In the genomic region with DNA sequence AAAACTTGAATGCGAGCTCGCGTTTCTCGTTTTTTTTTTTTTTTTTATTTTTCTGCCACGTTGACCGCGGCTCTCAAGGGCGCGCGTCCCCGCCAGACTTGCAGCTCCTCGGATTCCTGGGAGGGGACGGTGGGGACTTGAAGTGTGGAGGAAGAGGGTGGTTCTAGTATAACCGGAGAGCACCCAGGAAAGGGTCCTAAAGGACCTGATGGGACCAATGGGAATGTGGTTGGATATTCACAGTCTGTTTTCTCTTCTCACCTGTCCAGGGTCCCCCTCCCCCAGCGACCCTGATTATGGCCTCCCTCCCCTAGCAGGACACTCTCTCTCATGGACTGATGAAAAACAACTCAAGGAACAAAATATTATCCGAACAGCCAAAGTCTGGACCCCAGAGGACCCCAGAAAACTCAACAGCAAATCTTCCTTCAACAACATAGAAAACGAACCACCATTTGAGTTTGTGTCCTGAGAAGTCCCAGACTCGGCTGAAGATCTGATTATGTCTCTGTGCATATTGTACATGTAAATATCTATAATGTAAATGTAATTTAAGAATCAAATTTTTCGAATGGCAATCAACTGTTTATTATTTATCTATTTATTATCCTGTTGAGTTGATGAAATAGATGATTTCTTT, we compare ENCODE assay signal across 25 cellular contexts. TPM values are rescaled to one million over a fixed set of nuclear protein-coding genes. Genes with fewer than 3 reads are reported as not detected.
DNase-seq lines count a peak whose midpoint lies in the region; FAIRE-seq and TF ChIP-seq lines count a peak whose summit lies in the region.
"Had no signal": no experiment of that assay in that cellular context is flagged by ENCODE, and none has a peak within 500 bp of the region (broad histone marks: within the 10 kb centered on the region; RNA-seq: fewer than 3 reads in every experiment).

No MANE protein-coding gene starts in this region.

- H3K27me3 ChIP-seq in HUES6 (ENCODE audit: control insufficient read depth, insufficient read depth, low read length) (peaks cover 100% of the 10 kb centered on the region), H1 (replicated peaks in 1 of 4; ENCODE audit: control insufficient read depth in 3 of 4, extremely low read depth in 1 of 4, insufficient read depth in 3 of 4, low read length in 3 of 4) (peaks cover 97 to 100% (median 99%) of the 10 kb centered on the region in 4 experiments)

- H3K9me3 ChIP-seq in HUES6 (ENCODE audit: control insufficient read depth, insufficient read depth, low read depth, low read length), result no peaks in the 10 kb centered on the region
- no peaks in the 10 kb centered on the region for H3K9me3 ChIP-seq in H1 (ENCODE audit: insufficient read depth in 2 of 2, low read depth in 1 of 2, low read length in 1 of 2)
- H3K9me3 ChIP-seq: sigmoid colon, thyroid gland had no signal

- no peak overlapping the region for H3K4ac ChIP-seq in H1 (replicated peaks; ENCODE audit: insufficient read length, low read depth, low read length)

- no peak overlapping the region for H2AFZ ChIP-seq in H1 (ENCODE audit: low read length)

- TF ChIP-seq CTCF in H1 (IDR thresholded peaks at IDR 0.05; ENCODE audit: control extremely low read depth in 1 of 3, insufficient read depth in 1 of 3, low read depth in 1 of 3, low read length in 3 of 3), result no peak
- no peak for TF ChIP-seq CTCF in progenitor cell of endocrine pancreas (IDR thresholded peaks at IDR 0.05; ENCODE audit: unreplicated experiment)
- TF ChIP-seq CTCF in MCF 10A (IDR thresholded peaks at IDR 0.05; ENCODE audit: unreplicated experiment), result no peak

- peaks cover 5% of the 10 kb centered on the region; the same call in 1 of the 2 replicates for H3K23me2 ChIP-seq in H1 (ENCODE audit: low read depth, low read length)

- no TSS peak for BruUV-seq in MCF 10A (replicated peaks; lab: Mats Ljungman, UMichigan)

- no peak overlapping the region for H4K91ac ChIP-seq in H1 (replicated peaks; ENCODE audit: insufficient read length, low read length)

- CTCF ChIA-PET in activated naive CD4-positive, alpha-beta T cell treated with anti-CD3 and anti-CD28 coated beads, Interleukin-2, amount 10 ng/mL, durations not matched to agents 7 days and 5 days (lab: Charles Lee), result no interaction called here
- CTCF ChIA-PET in H1 (lab: Charles Lee; ENCODE audit: partially characterized antibody) (interaction anchor here (0.6 to 1.9 kb wide), 4 partner anchors 16 to 125 kb away, joined by 3 to 6 read pairs (median 5); no protein-coding TSS in a partner anchor), MCF 10A (lab: Yijun Ruan, JAX) (interaction anchor here (0.6 to 1.1 kb wide), 3 partner anchors 11 to 788 kb away, joined by 3 to 5 read pairs (median 4); no protein-coding TSS in a partner anchor)

- no peak overlapping the region for H3K23ac ChIP-seq in H1 (ENCODE audit: insufficient read length)

- H3K9me3 Mint-ChIP-seq in activated naive CD4-positive, alpha-beta T cell treated with anti-CD3 and anti-CD28 coated beads, Interleukin-2, amount 10 ng/mL, durations not matched to agents 7 days and 5 days, result no peaks in the 10 kb centered on the region
- H3K9me3 Mint-ChIP-seq in progenitor cell of endocrine pancreas (ENCODE audit: low read depth), result no peaks in the 10 kb centered on the region
- H3K9me3 Mint-ChIP-seq in MCF 10A (ENCODE audit: unreplicated experiment), result no peaks in the 10 kb centered on the region
- H3K9me3 Mint-ChIP-seq: dendritic cell treated with granulocyte-macrophage colony-stimulating factor and Interleukin-4, amounts not matched to agents 40 ng/mL and 50 ng/mL, for 4 days; natural killer cell treated with Interleukin-12 subunit alpha and Interleukin-12 subunit beta and Interleukin-15 and Interleukin-18, amount 100 ng/mL, for 72 hours; stimulated activated naive CD8-positive, alpha-beta T cell treated with anti-CD3 and anti-CD28 coated beads, Interleukin-15, amount 100 ng/mL, for 72 hours had no signal

- H3K27ac ChIP-seq in HUES6 (ENCODE audit: low read depth, low read length), result no peak overlapping the region
- no peak overlapping the region for H3K27ac ChIP-seq in H1 (ENCODE audit: low read depth, low read length)
- H3K27ac ChIP-seq: sigmoid colon, thyroid gland had no signal

- H3K4me3 ChIP-seq in HUES6 (ENCODE audit: low read depth, low read length) (peak overlapping the region; percentile 40; the same call in 1 of the 2 replicates), H1 (ENCODE audit: extremely low read depth in 1 of 4, insufficient read depth in 2 of 4, low read depth in 3 of 4, low read length in 4 of 4) (peak overlapping the region in 1 of 4 experiments; percentile 48; a peak in 3 of 8 replicates)
- H3K4me3 ChIP-seq: sigmoid colon, thyroid gland had no signal

- POLR2A ChIA-PET in H1 (lab: Charles Lee; ENCODE audit: partially characterized antibody) (interaction anchor here (1.2 kb wide), 1 partner anchor 20 kb away, joined by 3 read pairs; no protein-coding TSS in a partner anchor), MCF 10A (lab: Yijun Ruan, JAX) (interaction anchor here (0.6 kb wide), 1 partner anchor 436 kb away, joined by 3 read pairs; no protein-coding TSS in a partner anchor)

- no peak overlapping the region for H2BK20ac ChIP-seq in H1 (ENCODE audit: low read length)

- no peak overlapping the region for H4K5ac ChIP-seq in H1 (ENCODE audit: insufficient read length, low read depth, low read length)

- no peaks in the 10 kb centered on the region for H3K79me2 ChIP-seq in H1 (ENCODE audit: control insufficient read depth in 1 of 2, insufficient read depth in 2 of 2, low read length in 2 of 2)

- peak overlapping the region; percentile 65 to 76 for H3K4me2 ChIP-seq in H1 (ENCODE audit: insufficient read depth in 1 of 2, low read depth in 2 of 2, low read length in 2 of 2)

- TF ChIP-seq RAD21 in H1 (IDR thresholded peaks at IDR 0.05 in 1 of 2, conservative IDR thresholded peaks at IDR 0.05 in 1 of 2; ENCODE audit: low read depth in 2 of 2, low read length in 2 of 2), result no peak

- H3K27ac Mint-ChIP-seq in activated naive CD4-positive, alpha-beta T cell treated with anti-CD3 and anti-CD28 coated beads, Interleukin-2, amount 10 ng/mL, durations not matched to agents 7 days and 5 days, result peak overlapping the region; percentile 70
- peak overlapping the region; percentile 52 for H3K27ac Mint-ChIP-seq in progenitor cell of endocrine pancreas
- no peak overlapping the region for H3K27ac Mint-ChIP-seq in MCF 10A (ENCODE audit: low read depth, unreplicated experiment)
- H3K27ac Mint-ChIP-seq: dendritic cell treated with granulocyte-macrophage colony-stimulating factor and Interleukin-4, amounts not matched to agents 40 ng/mL and 50 ng/mL, for 4 days; natural killer cell treated with Interleukin-12 subunit alpha and Interleukin-12 subunit beta and Interleukin-15 and Interleukin-18, amount 100 ng/mL, for 72 hours; stimulated activated naive CD8-positive, alpha-beta T cell treated with anti-CD3 and anti-CD28 coated beads, Interleukin-15, amount 100 ng/mL, for 72 hours had no signal

- H4K8ac ChIP-seq in H1 (ENCODE audit: extremely low read depth, insufficient read depth, low read length), result no peak overlapping the region; the same call in 1 of the 2 replicates

- no peak for DNase-seq in activated naive CD4-positive, alpha-beta T cell treated with anti-CD3 and anti-CD28 coated beads, Interleukin-2, amount 10 ng/mL, durations not matched to agents 7 days and 5 days
- DNase-seq in activated naive CD4-positive, alpha-beta T cell (lab: John Stamatoyannopoulos, UW), result no peak
- DNase-seq in H1 (ENCODE audit: low read depth in 1 of 2, low spot score in 2 of 2), result no peak
- DNase-seq in progenitor cell of endocrine pancreas (ENCODE audit: low spot score, unreplicated experiment), result no peak
- no peak for DNase-seq in H54 (ENCODE audit: insufficient read length, low spot score)
- no peak for DNase-seq in MCF 10A (ENCODE audit: unreplicated experiment)
- DNase-seq: C1 segment of cervical spinal cord; caudate nucleus; islet precursor cell; NCI-H1417 treated with DMSO at 0.1 percent for 48 hours; NCI-H510A treated with DMSO at 0.1 percent for 48 hours; NK-92 treated with Interleukin-12 subunit alpha and Interleukin-12 subunit beta, amount 100 ng/mL, for 24 hours; SIG-M5; sigmoid colon; stimulated activated naive CD8-positive, alpha-beta T cell treated with anti-CD3 and anti-CD28 coated beads, Interleukin-15, amount 100 ng/mL, for 72 hours; thyroid gland had no signal

- no peaks in the 10 kb centered on the region for H3K79me1 ChIP-seq in H1 (ENCODE audit: low read depth, low read length)

- TF ChIP-seq POLR2A in H1 (IDR thresholded peaks at IDR 0.05; ENCODE audit: control extremely low read depth in 1 of 2, low read depth in 2 of 2, low read length in 2 of 2), result no peak
- TF ChIP-seq POLR2A in H54 (IDR thresholded peaks at IDR 0.05; ENCODE audit: low read depth, low read length), result no peak

- no peak overlapping the region for H2AK5ac ChIP-seq in H1 (ENCODE audit: low read depth, low read length)

- no peak overlapping the region for H3K18ac ChIP-seq in H1 (ENCODE audit: extremely low read depth, low read length)

- H2BK120ac ChIP-seq in H1 (replicated peaks; ENCODE audit: low read depth, low read length), result no peak overlapping the region

- H3K56ac ChIP-seq in H1 (replicated peaks; ENCODE audit: insufficient read length, low read depth, low read length), result no peak overlapping the region

- peaks cover 2% of the 10 kb centered on the region for H3K4me1 Mint-ChIP-seq in activated naive CD4-positive, alpha-beta T cell treated with anti-CD3 and anti-CD28 coated beads, Interleukin-2, amount 10 ng/mL, durations not matched to agents 7 days and 5 days
- H3K4me1 Mint-ChIP-seq in progenitor cell of endocrine pancreas (ENCODE audit: low read depth) (peaks cover 33% of the 10 kb centered on the region), MCF 10A (ENCODE audit: insufficient read depth, unreplicated experiment) (no peaks in the 10 kb centered on the region)

- no peak overlapping the region for H2BK5ac ChIP-seq in H1 (ENCODE audit: low read depth, low read length)

- intact Hi-C loops in MCF 10A (cut with micrococcal nuclease), result no loop called here

- peaks cover 22 to 30% of the 10 kb centered on the region in 2 experiments for H4K20me1 ChIP-seq in H1 (replicated peaks in 1 of 2; ENCODE audit: control insufficient read depth in 1 of 2, insufficient read depth in 2 of 2, low read length in 2 of 2)

- peaks cover 97% of the 10 kb centered on the region for H3K27me3 Mint-ChIP-seq in activated naive CD4-positive, alpha-beta T cell treated with anti-CD3 and anti-CD28 coated beads, Interleukin-2, amount 10 ng/mL, durations not matched to agents 7 days and 5 days
- H3K27me3 Mint-ChIP-seq in progenitor cell of endocrine pancreas (peaks cover 72% of the 10 kb centered on the region), MCF 10A (ENCODE audit: insufficient read depth, unreplicated experiment) (peaks cover 43% of the 10 kb centered on the region)

- H3K14ac ChIP-seq in H1 (ENCODE audit: insufficient read length), result no peak overlapping the region

- no peak overlapping the region for H2BK15ac ChIP-seq in H1 (ENCODE audit: low read length)

- H3K9ac ChIP-seq in HUES6 (ENCODE audit: low read length) (no peak overlapping the region), H1 (replicated peaks in 1 of 4; ENCODE audit: extremely low read depth in 1 of 4, low read depth in 3 of 4, low read length in 3 of 4) (no peak overlapping the region)

- H2BK12ac ChIP-seq in H1 (ENCODE audit: low read depth, low read length), result no peak overlapping the region

- TF ChIP-seq EP300 in H1 (IDR thresholded peaks at IDR 0.05; ENCODE audit: borderline replicate concordance in 1 of 2, low read depth in 2 of 2, low read length in 2 of 2), result no peak

- H3K4me1 ChIP-seq in HUES6 (ENCODE audit: control insufficient read depth, insufficient read depth, low read length), result peaks cover 17% of the 10 kb centered on the region; the same call in 1 of the 2 replicates
- peaks cover 6 to 19% (median 10%) of the 10 kb centered on the region in 4 experiments for H3K4me1 ChIP-seq in H1 (replicated peaks in 1 of 4; ENCODE audit: control insufficient read depth in 3 of 4, insufficient read depth in 4 of 4, low read length in 3 of 4)

- peak overlapping the region; percentile 26 for H3K4me3 Mint-ChIP-seq in activated naive CD4-positive, alpha-beta T cell treated with anti-CD3 and anti-CD28 coated beads, Interleukin-2, amount 10 ng/mL, durations not matched to agents 7 days and 5 days
- H3K4me3 Mint-ChIP-seq in progenitor cell of endocrine pancreas (ENCODE audit: low read depth) (peak overlapping the region; percentile 85), MCF 10A (ENCODE audit: unreplicated experiment) (no peak overlapping the region)
- H3K4me3 Mint-ChIP-seq: dendritic cell treated with granulocyte-macrophage colony-stimulating factor and Interleukin-4, amounts not matched to agents 40 ng/mL and 50 ng/mL, for 4 days; natural killer cell treated with Interleukin-12 subunit alpha and Interleukin-12 subunit beta and Interleukin-15 and Interleukin-18, amount 100 ng/mL, for 72 hours had no signal

- WGBS in H1 (ENCODE audit: extremely low coverage in 1 of 2, insufficient coverage in 1 of 2, insufficient read length in 1 of 2, insufficient replicate concordance in 2 of 2, low coverage in 1 of 2, low lambda C conversion rate in 2 of 2, missing lambda C conversion rate in 1 of 2), 2 experiments, result 11% methylated on average over 12 of the region's 19 CpGs; no CpG with 5 or more reads in 1 of the 2 experiments

- H3K36me3 ChIP-seq in HUES6 (ENCODE audit: control insufficient read depth, insufficient read depth, low read length) (no peaks in the 10 kb centered on the region), H1 (ENCODE audit: control insufficient read depth in 2 of 4, insufficient read depth in 4 of 4, low read length in 3 of 4) (peaks cover 0 to 13% (median 0%) of the 10 kb centered on the region in 4 experiments; a peak in 1 of 8 replicates)
- H3K36me3 ChIP-seq: sigmoid colon, thyroid gland had no signal

- H3K36me3 Mint-ChIP-seq in activated naive CD4-positive, alpha-beta T cell treated with anti-CD3 and anti-CD28 coated beads, Interleukin-2, amount 10 ng/mL, durations not matched to agents 7 days and 5 days, result no peaks in the 10 kb centered on the region
- H3K36me3 Mint-ChIP-seq in progenitor cell of endocrine pancreas (ENCODE audit: insufficient read depth) (peaks cover 6% of the 10 kb centered on the region), MCF 10A (ENCODE audit: insufficient read depth, unreplicated experiment) (no peaks in the 10 kb centered on the region)
- H3K36me3 Mint-ChIP-seq: natural killer cell treated with Interleukin-12 subunit alpha and Interleukin-12 subunit beta and Interleukin-15 and Interleukin-18, amount 100 ng/mL, for 72 hours had no signal

- FAIRE-seq in H1 (lab: Jason Lieb, UNC) (no peak), H54 (lab: Jason Lieb, UNC) (no peak)
- FAIRE-seq: endometrium, GM12892 had no signal

RNA-seq across cellular contexts. Expression of gene PTF1A, which starts 1.4 kb away (rescaled TPM):
- total RNA-seq in H1 (2021; fragmentation: NEBNext Ultra II Directional; extraction: Animal tissue kit (Norgen Biotek cat#: 25700)), result not detected in 2 replicates
- polyA plus RNA-seq in H1 (2011; rRNA removed), result not detected in 2 replicates
- not detected for polyA plus RNA-seq in H1 (2011; cell fraction: cytosol; rRNA removed)
- polyA plus RNA-seq in H1 (2011; cell fraction: nucleus; rRNA removed), result not detected
- not detected in 4 replicates for polyA plus RNA-seq in H1 (2012, experiment 1 of 2)
- not detected for polyA plus RNA-seq in H1 (2012, experiment 2 of 2)
- not detected for polyA plus RNA-seq in H1 (2013, experiment 1 of 2)
- not detected for polyA plus RNA-seq in H1 (2013, experiment 2 of 2)
- polyA minus RNA-seq in H1 (2011; rRNA and poly(A)+ RNA removed), result not detected in 2 replicates
- polyA minus RNA-seq in H1 (2011; cell fraction: cytosol; rRNA and poly(A)+ RNA removed), result not detected
- polyA minus RNA-seq in H1 (2011; cell fraction: nucleus; rRNA and poly(A)+ RNA removed), result not detected
- total RNA-seq in progenitor cell of endocrine pancreas, result 41.3 and 50.7 TPM in 2 replicates
- total RNA-seq in MCF 10A (2022), result not detected in 2 replicates
- total RNA-seq: Daoy; fibroblast of lung; liver; natural killer cell treated with Interleukin-12 subunit alpha and Interleukin-12 subunit beta and Interleukin-15 and Interleukin-18, amount 100 ng/mL, for 72 hours; posterior vena cava; sigmoid colon; thyroid gland had no signal
- polyA plus RNA-seq: fibroblast of lung, liver, sigmoid colon had no signal

Comparison
In these comparisons a context has a peak if more than half of its experiments do, and no peak if none do; other contexts are left out.
1. RNA of gene PTF1A, which starts 1.4 kb away (total RNA-seq): 41.3 to 50.7 TPM in progenitor cell of endocrine pancreas; not detected in H1 and not detected in MCF 10A; every median in the first group is over 10 times any median in the second.